In the genomic region with DNA sequence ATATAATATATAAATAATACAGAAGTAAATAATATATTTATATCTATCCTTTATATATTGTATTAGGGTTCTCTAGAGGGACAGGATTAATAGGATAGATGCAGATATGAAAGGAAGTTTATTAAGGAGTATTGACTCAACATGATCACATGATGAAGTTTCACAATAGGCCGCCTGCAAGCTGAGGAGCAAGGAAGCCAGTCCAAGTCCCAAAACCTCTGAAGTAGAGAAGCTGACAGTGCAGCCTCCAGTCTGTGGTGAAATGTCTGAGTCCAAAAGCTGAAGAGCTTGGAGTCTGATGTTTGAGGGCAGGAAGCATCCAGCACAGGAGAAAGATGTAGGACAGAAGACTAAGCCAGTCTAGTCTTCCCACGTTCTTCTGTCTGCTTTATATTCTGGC, we compare ENCODE assay signal across 15 cellular contexts. TPM values are rescaled to one million over a fixed set of nuclear protein-coding genes. Genes with fewer than 3 reads are reported as not detected.
DNase-seq lines count a peak whose midpoint lies in the region; ATAC-seq lines count a peak whose summit lies in the region.
"Had no signal": no experiment of that assay in that cellular context is flagged by ENCODE, and none has a peak within 500 bp of the region (broad histone marks: within the 10 kb centered on the region; RNA-seq: fewer than 3 reads in every experiment).

No MANE protein-coding gene starts in this region.

- peak; percentile 93 for ATAC-seq in sciatic nerve

- peak; percentile 53 for DNase-seq in EL
- peak; percentile 40 for DNase-seq in SIG-M5 treated with dmso at 0.1 percent for 504 hours (lab: John Stamatoyannopoulos, UW; ENCODE audit: unreplicated experiment)
- peak; percentile 40 for DNase-seq in fibroblast of the conjunctiva (ENCODE audit: low read depth)
- DNase-seq in sciatic nerve (ENCODE audit: low spot score), result peak; percentile 62
- DNase-seq in activated T-cell treated with anti-CD3 and anti-CD28 coated beads, Interleukin-2, amount 50 U/mL, for 1 hour, result no peak
- DNase-seq in HT-29 (ENCODE audit: low spot score), result no peak
- no peak for DNase-seq in amygdala (lab: John Stamatoyannopoulos, UW)
- no peak for DNase-seq in NCI-H128 (lab: John Stamatoyannopoulos, UW; ENCODE audit: unreplicated experiment)
- DNase-seq: activated CD4-positive, alpha-beta T cell treated with anti-CD3 and anti-CD28 coated beads, Interleukin-2, amount 10 ng/mL, durations not matched to agents 7 days and 5 days; activated gamma-delta T cell treated with Interleukin-2 at 50 U/mL for 16 hours; CD4-positive, CD25-positive, alpha-beta regulatory T cell; GOT3; NCI-H510A treated with DMSO at 0.1 percent for 48 hours; small intestine had no signal

- intact Hi-C loops in sciatic nerve (cut with DNase I), result no loop called here

RNA-seq across cellular contexts. Expression of a gene that starts 24.9 kb away (rescaled TPM):
- total RNA-seq in sciatic nerve, result 4.5 TPM
- 79.8 and 96.7 TPM in 2 replicates for total RNA-seq in HT-29 (2014; rRNA removed; shearing (Covaris generic))
- total RNA-seq: activated CD4-positive, alpha-beta T cell treated with anti-CD3 and anti-CD28 coated beads, Interleukin-2, amount 10 ng/mL, durations not matched to agents 7 days and 5 days; CD4-positive, CD25-positive, alpha-beta regulatory T cell had no signal

RNA-seq across cellular contexts. Expression of a gene that starts 43.6 kb away (rescaled TPM):
- 273 TPM for total RNA-seq in sciatic nerve
- total RNA-seq in HT-29 (2014; rRNA removed; shearing (Covaris generic)), result not detected in 2 replicates

RNA-seq across cellular contexts. Expression of a gene that starts 46.4 kb away (rescaled TPM):
- 1.3 TPM for total RNA-seq in sciatic nerve
- total RNA-seq in HT-29 (2014; rRNA removed; shearing (Covaris generic)), result not detected in 2 replicates
- total RNA-seq: activated CD4-positive, alpha-beta T cell treated with anti-CD3 and anti-CD28 coated beads, Interleukin-2, amount 10 ng/mL, durations not matched to agents 7 days and 5 days; CD4-positive, CD25-positive, alpha-beta regulatory T cell; urinary bladder had no signal

Comparison
In these comparisons a context has a peak if more than half of its experiments do, and no peak if none do; other contexts are left out.
1. DNase-seq: peak in EL (single experiment), SIG-M5 treated with dmso at 0.1 percent for 504 hours (single experiment), fibroblast of the conjunctiva (single experiment) and sciatic nerve (single experiment); none in activated T-cell treated with anti-CD3 and anti-CD28 coated beads, Interleukin-2, amount 50 U/mL, for 1 hour (single experiment), HT-29 (single experiment), amygdala (0 of 56) and NCI-H128 (single experiment).
2. RNA of a gene that starts 24.9 kb away (total RNA-seq): 79.8 to 96.7 TPM in HT-29; 4.5 TPM in sciatic nerve (single experiment); every median in the first group is over 10 times any median in the second.
3. RNA of a gene that starts 43.6 kb away (total RNA-seq): 273 TPM in sciatic nerve (single experiment); not detected in HT-29; every median in the first group is over 100 times any median in the second.